Comparison of ENCODE assay signal across 8 cellular contexts in the genomic region with DNA sequence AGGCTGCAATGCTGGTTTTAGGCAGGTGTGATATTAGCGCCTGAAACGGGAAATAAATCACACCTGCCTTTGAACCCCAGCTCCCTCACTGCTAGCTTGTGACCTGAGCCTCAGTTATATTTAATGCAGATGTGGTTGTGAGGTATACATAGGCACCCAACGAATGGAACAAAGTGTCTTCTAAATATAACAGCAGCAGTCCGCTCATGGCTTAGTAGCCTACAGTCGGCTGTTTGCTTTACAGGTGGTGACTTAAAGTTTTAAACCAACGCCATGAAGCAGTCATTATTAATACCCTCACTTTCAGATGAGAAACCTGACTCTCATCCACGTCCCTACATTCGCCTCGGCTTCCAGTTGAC. TPM values are rescaled to one million over a fixed set of nuclear protein-coding genes. Genes with fewer than 3 reads are reported as not detected.
DNase-seq lines count a peak whose midpoint lies in the region; ATAC-seq and TF ChIP-seq lines count a peak whose summit lies in the region.

No MANE protein-coding gene starts in this region.

- H3K4me3 Mint-ChIP-seq in neural crest cell, result peak overlapping the region; percentile 100

- DNase-seq in NOMO-1 treated with dmso at 0.1 percent for 144 hours (lab: John Stamatoyannopoulos, UW; ENCODE audit: unreplicated experiment) (peak; percentile 4), NOMO-1 treated with DMSO at 0.1 percent for 48 hours (lab: John Stamatoyannopoulos, UW; ENCODE audit: unreplicated experiment) (no peak), RWPE1 (ENCODE audit: low spot score) (no peak), neural crest cell (ENCODE audit: low read depth, low spot score) (no peak), NCI-H1436 (lab: John Stamatoyannopoulos, UW) (no peak), NCI-H2171 treated with DMSO at 0.1 percent for 48 hours (lab: John Stamatoyannopoulos, UW) (no peak)

- H3K36me3 Mint-ChIP-seq in neural crest cell (ENCODE audit: low read depth), result peaks cover 22% of the 10 kb centered on the region

- CTCF ChIA-PET in RWPE1 (lab: Yijun Ruan, JAX), result interaction anchor here (0.7 kb wide), 1 partner anchor 198 kb away, joined by 3 read pairs; no protein-coding TSS in a partner anchor

- peaks cover 13% of the 10 kb centered on the region for H3K9me3 Mint-ChIP-seq in neural crest cell

- H3K27me3 Mint-ChIP-seq in neural crest cell (ENCODE audit: low read depth), result no peaks in the 10 kb centered on the region

- H3K27ac ChIP-seq in RWPE1, result peak overlapping the region; percentile 78

- peaks cover 41% of the 10 kb centered on the region for H3K4me1 Mint-ChIP-seq in neural crest cell

- ATAC-seq in HG02885 (IDR thresholded peaks at IDR 0.05; ENCODE audit: poor library complexity, unreplicated experiment) (peak; percentile 29), esophagus mucosa (peak; percentile 27)

- peak overlapping the region; percentile 53 for H3K27ac Mint-ChIP-seq in neural crest cell (ENCODE audit: unreplicated experiment)

- POLR2A ChIA-PET in RWPE1 (lab: Yijun Ruan, JAX; ENCODE audit: low non-redundant PET), result interaction anchor here (0.6 kb wide), 1 partner anchor 269 kb away, joined by 3 read pairs; no protein-coding TSS in a partner anchor

- TF ChIP-seq CTCF in RWPE1 (conservative IDR thresholded peaks at IDR 0.05; ENCODE audit: low read depth), result no peak
- no peak for TF ChIP-seq CTCF in neural crest cell (conservative IDR thresholded peaks at IDR 0.05)

RNA-seq across cellular contexts. Expression of a gene that starts 0.6 kb away (rescaled TPM):
- total RNA-seq in esophagus mucosa, result 1.5 TPM
- 7.9 and 8.7 TPM in 2 replicates for total RNA-seq in neural crest cell
